In the genomic region with DNA sequence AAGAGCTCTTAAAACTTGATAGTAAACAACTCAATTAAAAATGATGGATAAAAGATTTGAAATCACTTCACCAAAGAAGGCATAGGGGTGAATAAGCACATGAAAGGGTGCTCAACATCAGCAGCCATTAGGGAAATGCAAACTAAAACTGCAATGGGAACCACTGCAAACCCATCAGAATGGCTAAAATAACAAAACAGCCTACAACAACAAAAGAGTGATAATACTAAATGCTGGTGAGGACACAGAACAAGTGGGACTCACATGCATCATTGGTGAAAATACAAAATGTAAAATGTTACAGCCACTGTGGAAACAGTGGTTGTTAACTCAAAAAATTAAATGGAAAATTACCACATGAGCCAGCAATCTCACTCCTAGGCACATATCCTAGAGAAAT, we compare ENCODE assay signal across 32 cellular contexts.
"Had no signal": no experiment of that assay in that cellular context is flagged by ENCODE, and none has a peak within 500 bp of the region (broad histone marks: within the 10 kb centered on the region; RNA-seq: fewer than 3 reads in every experiment).

No MANE protein-coding gene starts in this region.

- H3K9me3 ChIP-seq: MG63 had no signal

- H3K4me3 ChIP-seq: MG63 had no signal

- DNase-seq: MG63, MM.1S, NCI-H1048, NCI-H1092, NCI-H1092 treated with DMSO at 0.1 percent for 48 hours, NCI-H1105, NCI-H1105 treated with DMSO at 0.1 percent for 48 hours, NCI-H1417, NCI-H1417 treated with DMSO at 0.1 percent for 48 hours, NCI-H1436, NCI-H1436 treated with DMSO at 0.1 percent for 48 hours, NCI-H146, NCI-H1694, NCI-H1694 treated with DMSO at 0.1 percent for 48 hours, NCI-H187, NCI-H187 treated with DMSO at 0.1 percent for 48 hours, NCI-H1930, NCI-H2029 treated with DMSO at 0.1 percent for 48 hours, NCI-H2081, NCI-H2081 treated with DMSO at 0.1 percent for 48 hours, NCI-H2107, NCI-H2171, NCI-H2171 treated with DMSO at 0.1 percent for 48 hours, NCI-H2227 treated with DMSO at 0.1 percent for 48 hours, NCI-H226, NCI-H345, NCI-H446, NCI-H446 treated with DMSO at 0.1 percent for 48 hours, NCI-H510A, NCI-H510A treated with DMSO at 0.1 percent for 48 hours, NCI-H524, NCI-H524 treated with DMSO at 0.1 percent for 48 hours had no signal

- H3K27me3 ChIP-seq: MG63 had no signal

- H3K36me3 ChIP-seq: MG63 had no signal
